In the genomic region with DNA sequence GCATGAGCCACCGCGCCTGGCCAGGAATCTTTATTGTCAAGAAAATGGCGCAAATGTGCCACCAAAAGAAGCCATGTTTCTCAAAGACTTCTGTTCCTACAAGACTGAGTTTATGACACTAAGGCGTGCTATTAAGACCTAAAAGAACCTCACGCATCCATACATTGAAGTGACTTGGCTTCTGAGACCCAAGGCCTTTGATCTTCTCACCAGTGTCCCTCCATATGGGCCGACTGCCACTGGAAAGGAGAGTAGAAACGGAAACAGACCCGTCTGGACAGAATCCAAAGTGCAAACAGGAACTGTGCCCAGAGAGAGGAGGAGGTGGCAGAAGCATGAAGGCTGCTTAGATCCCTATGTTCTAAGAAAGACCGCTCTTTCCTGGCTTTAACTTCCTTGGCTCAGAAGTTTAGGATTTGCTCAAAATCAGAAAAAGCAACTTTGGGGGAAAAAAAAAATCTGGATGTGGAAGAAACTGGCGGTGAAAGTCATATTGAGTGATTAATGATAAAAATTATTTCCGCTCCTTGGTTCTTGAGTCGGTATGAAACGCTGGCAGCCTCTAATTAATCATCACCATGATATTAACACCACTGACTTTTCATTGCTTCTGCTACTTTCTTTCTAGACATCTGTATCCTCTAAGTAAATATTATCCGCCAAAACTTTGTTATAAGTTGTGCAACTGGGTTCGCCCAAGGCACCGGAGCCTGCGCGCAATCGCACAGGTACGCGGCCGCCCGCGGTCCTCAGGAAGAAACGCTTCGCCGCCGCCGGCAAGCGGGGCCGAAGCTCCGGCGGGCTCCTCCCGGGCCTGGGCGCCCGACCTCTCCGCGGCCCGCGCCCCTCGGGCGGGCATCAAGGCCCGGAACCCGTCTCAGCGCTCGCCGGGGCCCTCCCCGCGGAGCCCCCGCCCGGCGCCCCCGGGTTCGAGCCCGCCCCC, we compare ENCODE assay signal across 1 cellular context.
A peak's percentile ranks its signal among the peaks of the same experiment; 100 is the strongest.
TF ChIP-seq lines count a peak whose summit lies in the region.

No MANE protein-coding gene starts in this region.

TF ChIP-seq in GM12878, 131 proteins besides CTCF, POLR2A, EP300 and RAD21 (continued from another document and continues in another):
- TF ChIP-seq, protein P1, sequence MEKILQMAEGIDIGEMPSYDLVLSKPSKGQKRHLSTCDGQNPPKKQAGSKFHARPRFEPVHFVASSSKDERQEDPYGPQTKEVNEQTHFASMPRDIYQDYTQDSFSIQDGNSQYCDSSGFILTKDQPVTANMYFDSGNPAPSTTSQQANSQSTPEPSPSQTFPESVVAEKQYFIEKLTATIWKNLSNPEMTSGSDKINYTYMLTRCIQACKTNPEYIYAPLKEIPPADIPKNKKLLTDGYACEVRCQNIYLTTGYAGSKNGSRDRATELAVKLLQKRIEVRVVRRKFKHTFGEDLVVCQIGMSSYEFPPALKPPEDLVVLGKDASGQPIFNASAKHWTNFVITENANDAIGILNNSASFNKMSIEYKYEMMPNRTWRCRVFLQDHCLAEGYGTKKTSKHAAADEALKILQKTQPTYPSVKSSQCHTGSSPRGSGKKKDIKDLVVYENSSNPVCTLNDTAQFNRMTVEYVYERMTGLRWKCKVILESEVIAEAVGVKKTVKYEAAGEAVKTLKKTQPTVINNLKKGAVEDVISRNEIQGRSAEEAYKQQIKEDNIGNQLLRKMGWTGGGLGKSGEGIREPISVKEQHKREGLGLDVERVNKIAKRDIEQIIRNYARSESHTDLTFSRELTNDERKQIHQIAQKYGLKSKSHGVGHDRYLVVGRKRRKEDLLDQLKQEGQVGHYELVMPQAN (conservative IDR thresholded peaks at IDR 0.05): no peak
- TF ChIP-seq NR2C2 (IDR thresholded peaks at IDR 0.05; ENCODE audit: borderline replicate concordance, control insufficient read depth, insufficient read length, low read depth): no peak
- TF ChIP-seq, protein P2, sequence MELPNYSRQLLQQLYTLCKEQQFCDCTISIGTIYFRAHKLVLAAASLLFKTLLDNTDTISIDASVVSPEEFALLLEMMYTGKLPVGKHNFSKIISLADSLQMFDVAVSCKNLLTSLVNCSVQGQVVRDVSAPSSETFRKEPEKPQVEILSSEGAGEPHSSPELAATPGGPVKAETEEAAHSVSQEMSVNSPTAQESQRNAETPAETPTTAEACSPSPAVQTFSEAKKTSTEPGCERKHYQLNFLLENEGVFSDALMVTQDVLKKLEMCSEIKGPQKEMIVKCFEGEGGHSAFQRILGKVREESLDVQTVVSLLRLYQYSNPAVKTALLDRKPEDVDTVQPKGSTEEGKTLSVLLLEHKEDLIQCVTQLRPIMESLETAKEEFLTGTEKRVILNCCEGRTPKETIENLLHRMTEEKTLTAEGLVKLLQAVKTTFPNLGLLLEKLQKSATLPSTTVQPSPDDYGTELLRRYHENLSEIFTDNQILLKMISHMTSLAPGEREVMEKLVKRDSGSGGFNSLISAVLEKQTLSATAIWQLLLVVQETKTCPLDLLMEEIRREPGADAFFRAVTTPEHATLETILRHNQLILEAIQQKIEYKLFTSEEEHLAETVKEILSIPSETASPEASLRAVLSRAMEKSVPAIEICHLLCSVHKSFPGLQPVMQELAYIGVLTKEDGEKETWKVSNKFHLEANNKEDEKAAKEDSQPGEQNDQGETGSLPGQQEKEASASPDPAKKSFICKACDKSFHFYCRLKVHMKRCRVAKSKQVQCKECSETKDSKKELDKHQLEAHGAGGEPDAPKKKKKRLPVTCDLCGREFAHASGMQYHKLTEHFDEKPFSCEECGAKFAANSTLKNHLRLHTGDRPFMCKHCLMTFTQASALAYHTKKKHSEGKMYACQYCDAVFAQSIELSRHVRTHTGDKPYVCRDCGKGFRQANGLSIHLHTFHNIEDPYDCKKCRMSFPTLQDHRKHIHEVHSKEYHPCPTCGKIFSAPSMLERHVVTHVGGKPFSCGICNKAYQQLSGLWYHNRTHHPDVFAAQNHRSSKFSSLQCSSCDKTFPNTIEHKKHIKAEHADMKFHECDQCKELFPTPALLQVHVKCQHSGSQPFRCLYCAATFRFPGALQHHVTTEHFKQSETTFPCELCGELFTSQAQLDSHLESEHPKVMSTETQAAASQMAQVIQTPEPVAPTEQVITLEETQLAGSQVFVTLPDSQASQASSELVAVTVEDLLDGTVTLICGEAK (IDR thresholded peaks at IDR 0.05; ENCODE audit: borderline replicate concordance): peak; percentile 44; the same call in 1 of the 2 replicates
- no peak for TF ChIP-seq EZH2 (IDR thresholded peaks at IDR 0.05; ENCODE audit: borderline replicate concordance, control insufficient read depth, low read depth, low read length)
- TF ChIP-seq, protein P3, sequence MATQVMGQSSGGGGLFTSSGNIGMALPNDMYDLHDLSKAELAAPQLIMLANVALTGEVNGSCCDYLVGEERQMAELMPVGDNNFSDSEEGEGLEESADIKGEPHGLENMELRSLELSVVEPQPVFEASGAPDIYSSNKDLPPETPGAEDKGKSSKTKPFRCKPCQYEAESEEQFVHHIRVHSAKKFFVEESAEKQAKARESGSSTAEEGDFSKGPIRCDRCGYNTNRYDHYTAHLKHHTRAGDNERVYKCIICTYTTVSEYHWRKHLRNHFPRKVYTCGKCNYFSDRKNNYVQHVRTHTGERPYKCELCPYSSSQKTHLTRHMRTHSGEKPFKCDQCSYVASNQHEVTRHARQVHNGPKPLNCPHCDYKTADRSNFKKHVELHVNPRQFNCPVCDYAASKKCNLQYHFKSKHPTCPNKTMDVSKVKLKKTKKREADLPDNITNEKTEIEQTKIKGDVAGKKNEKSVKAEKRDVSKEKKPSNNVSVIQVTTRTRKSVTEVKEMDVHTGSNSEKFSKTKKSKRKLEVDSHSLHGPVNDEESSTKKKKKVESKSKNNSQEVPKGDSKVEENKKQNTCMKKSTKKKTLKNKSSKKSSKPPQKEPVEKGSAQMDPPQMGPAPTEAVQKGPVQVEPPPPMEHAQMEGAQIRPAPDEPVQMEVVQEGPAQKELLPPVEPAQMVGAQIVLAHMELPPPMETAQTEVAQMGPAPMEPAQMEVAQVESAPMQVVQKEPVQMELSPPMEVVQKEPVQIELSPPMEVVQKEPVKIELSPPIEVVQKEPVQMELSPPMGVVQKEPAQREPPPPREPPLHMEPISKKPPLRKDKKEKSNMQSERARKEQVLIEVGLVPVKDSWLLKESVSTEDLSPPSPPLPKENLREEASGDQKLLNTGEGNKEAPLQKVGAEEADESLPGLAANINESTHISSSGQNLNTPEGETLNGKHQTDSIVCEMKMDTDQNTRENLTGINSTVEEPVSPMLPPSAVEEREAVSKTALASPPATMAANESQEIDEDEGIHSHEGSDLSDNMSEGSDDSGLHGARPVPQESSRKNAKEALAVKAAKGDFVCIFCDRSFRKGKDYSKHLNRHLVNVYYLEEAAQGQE (IDR thresholded peaks at IDR 0.05; ENCODE audit: low read depth, low read length): no peak
- no peak for TF ChIP-seq KDM1A (IDR thresholded peaks at IDR 0.05; ENCODE audit: borderline replicate concordance)
- TF ChIP-seq CHD4 (IDR thresholded peaks at IDR 0.05): no peak
- TF ChIP-seq, protein P4, sequence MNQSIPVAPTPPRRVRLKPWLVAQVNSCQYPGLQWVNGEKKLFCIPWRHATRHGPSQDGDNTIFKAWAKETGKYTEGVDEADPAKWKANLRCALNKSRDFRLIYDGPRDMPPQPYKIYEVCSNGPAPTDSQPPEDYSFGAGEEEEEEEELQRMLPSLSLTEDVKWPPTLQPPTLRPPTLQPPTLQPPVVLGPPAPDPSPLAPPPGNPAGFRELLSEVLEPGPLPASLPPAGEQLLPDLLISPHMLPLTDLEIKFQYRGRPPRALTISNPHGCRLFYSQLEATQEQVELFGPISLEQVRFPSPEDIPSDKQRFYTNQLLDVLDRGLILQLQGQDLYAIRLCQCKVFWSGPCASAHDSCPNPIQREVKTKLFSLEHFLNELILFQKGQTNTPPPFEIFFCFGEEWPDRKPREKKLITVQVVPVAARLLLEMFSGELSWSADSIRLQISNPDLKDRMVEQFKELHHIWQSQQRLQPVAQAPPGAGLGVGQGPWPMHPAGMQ (IDR thresholded peaks at IDR 0.05; ENCODE audit: borderline replicate concordance): no peak
- TF ChIP-seq KLF5 (IDR thresholded peaks at IDR 0.05; ENCODE audit: partially characterized antibody): no peak
- TF ChIP-seq, protein P5, sequence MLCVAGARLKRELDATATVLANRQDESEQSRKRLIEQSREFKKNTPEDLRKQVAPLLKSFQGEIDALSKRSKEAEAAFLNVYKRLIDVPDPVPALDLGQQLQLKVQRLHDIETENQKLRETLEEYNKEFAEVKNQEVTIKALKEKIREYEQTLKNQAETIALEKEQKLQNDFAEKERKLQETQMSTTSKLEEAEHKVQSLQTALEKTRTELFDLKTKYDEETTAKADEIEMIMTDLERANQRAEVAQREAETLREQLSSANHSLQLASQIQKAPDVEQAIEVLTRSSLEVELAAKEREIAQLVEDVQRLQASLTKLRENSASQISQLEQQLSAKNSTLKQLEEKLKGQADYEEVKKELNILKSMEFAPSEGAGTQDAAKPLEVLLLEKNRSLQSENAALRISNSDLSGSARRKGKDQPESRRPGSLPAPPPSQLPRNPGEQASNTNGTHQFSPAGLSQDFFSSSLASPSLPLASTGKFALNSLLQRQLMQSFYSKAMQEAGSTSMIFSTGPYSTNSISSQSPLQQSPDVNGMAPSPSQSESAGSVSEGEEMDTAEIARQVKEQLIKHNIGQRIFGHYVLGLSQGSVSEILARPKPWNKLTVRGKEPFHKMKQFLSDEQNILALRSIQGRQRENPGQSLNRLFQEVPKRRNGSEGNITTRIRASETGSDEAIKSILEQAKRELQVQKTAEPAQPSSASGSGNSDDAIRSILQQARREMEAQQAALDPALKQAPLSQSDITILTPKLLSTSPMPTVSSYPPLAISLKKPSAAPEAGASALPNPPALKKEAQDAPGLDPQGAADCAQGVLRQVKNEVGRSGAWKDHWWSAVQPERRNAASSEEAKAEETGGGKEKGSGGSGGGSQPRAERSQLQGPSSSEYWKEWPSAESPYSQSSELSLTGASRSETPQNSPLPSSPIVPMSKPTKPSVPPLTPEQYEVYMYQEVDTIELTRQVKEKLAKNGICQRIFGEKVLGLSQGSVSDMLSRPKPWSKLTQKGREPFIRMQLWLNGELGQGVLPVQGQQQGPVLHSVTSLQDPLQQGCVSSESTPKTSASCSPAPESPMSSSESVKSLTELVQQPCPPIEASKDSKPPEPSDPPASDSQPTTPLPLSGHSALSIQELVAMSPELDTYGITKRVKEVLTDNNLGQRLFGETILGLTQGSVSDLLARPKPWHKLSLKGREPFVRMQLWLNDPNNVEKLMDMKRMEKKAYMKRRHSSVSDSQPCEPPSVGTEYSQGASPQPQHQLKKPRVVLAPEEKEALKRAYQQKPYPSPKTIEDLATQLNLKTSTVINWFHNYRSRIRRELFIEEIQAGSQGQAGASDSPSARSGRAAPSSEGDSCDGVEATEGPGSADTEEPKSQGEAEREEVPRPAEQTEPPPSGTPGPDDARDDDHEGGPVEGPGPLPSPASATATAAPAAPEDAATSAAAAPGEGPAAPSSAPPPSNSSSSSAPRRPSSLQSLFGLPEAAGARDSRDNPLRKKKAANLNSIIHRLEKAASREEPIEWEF (IDR thresholded peaks at IDR 0.05; ENCODE audit: insufficient replicate concordance, low read depth, low read length): no peak
- no peak for TF ChIP-seq RAD51 (IDR thresholded peaks at IDR 0.05)
- TF ChIP-seq STAT1 (conservative IDR thresholded peaks at IDR 0.05): no peak
- no peak for TF ChIP-seq ZNF274 (IDR thresholded peaks at IDR 0.05; ENCODE audit: insufficient read depth, insufficient read length)
- TF ChIP-seq ZNF24 (IDR thresholded peaks at IDR 0.05): no peak
- TF ChIP-seq WRNIP1 (IDR thresholded peaks at IDR 0.05; ENCODE audit: borderline replicate concordance, low read depth, low read length): peak; percentile 64; the same call in 1 of the 2 replicates
- TF ChIP-seq, protein P6, sequence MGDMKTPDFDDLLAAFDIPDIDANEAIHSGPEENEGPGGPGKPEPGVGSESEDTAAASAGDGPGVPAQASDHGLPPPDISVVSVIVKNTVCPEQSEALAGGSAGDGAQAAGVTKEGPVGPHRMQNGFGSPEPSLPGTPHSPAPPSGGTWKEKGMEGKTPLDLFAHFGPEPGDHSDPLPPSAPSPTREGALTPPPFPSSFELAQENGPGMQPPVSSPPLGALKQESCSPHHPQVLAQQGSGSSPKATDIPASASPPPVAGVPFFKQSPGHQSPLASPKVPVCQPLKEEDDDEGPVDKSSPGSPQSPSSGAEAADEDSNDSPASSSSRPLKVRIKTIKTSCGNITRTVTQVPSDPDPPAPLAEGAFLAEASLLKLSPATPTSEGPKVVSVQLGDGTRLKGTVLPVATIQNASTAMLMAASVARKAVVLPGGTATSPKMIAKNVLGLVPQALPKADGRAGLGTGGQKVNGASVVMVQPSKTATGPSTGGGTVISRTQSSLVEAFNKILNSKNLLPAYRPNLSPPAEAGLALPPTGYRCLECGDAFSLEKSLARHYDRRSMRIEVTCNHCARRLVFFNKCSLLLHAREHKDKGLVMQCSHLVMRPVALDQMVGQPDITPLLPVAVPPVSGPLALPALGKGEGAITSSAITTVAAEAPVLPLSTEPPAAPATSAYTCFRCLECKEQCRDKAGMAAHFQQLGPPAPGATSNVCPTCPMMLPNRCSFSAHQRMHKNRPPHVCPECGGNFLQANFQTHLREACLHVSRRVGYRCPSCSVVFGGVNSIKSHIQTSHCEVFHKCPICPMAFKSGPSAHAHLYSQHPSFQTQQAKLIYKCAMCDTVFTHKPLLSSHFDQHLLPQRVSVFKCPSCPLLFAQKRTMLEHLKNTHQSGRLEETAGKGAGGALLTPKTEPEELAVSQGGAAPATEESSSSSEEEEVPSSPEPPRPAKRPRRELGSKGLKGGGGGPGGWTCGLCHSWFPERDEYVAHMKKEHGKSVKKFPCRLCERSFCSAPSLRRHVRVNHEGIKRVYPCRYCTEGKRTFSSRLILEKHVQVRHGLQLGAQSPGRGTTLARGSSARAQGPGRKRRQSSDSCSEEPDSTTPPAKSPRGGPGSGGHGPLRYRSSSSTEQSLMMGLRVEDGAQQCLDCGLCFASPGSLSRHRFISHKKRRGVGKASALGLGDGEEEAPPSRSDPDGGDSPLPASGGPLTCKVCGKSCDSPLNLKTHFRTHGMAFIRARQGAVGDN (IDR thresholded peaks at IDR 0.05): no peak
- TF ChIP-seq SPI1 (IDR thresholded peaks at IDR 0.05; ENCODE audit: borderline replicate concordance, insufficient read depth, low read depth, low read length): peak; percentile 70; the same call in 1 of the 2 replicates
- no peak for TF ChIP-seq BACH1 (IDR thresholded peaks at IDR 0.05; ENCODE audit: borderline replicate concordance)
- no peak for TF ChIP-seq MEF2B (IDR thresholded peaks at IDR 0.05; ENCODE audit: partially characterized antibody, poor library complexity, severe bottlenecking)
- TF ChIP-seq, protein P7, sequence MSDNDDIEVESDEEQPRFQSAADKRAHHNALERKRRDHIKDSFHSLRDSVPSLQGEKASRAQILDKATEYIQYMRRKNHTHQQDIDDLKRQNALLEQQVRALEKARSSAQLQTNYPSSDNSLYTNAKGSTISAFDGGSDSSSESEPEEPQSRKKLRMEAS (IDR thresholded peaks at IDR 0.05; ENCODE audit: low read depth, low read length): no peak
- TF ChIP-seq ZBED1 (IDR thresholded peaks at IDR 0.05; ENCODE audit: borderline replicate concordance): no peak
- peak; percentile 50; the same call in 1 of the 2 replicates for TF ChIP-seq TCF7 (IDR thresholded peaks at IDR 0.05; ENCODE audit: borderline replicate concordance)
- TF ChIP-seq ATF7 (IDR thresholded peaks at IDR 0.05; ENCODE audit: low read depth): no peak
- TF ChIP-seq NFIC (IDR thresholded peaks at IDR 0.05; ENCODE audit: low read depth, low read length): no peak
- TF ChIP-seq NFYA (IDR thresholded peaks at IDR 0.05; ENCODE audit: borderline replicate concordance, low read depth, low read length): no peak
- TF ChIP-seq BRCA1 (IDR thresholded peaks at IDR 0.05; ENCODE audit: low read depth, low read length): no peak
